ENCODE assay signal across 1 cellular context in the genomic region with DNA sequence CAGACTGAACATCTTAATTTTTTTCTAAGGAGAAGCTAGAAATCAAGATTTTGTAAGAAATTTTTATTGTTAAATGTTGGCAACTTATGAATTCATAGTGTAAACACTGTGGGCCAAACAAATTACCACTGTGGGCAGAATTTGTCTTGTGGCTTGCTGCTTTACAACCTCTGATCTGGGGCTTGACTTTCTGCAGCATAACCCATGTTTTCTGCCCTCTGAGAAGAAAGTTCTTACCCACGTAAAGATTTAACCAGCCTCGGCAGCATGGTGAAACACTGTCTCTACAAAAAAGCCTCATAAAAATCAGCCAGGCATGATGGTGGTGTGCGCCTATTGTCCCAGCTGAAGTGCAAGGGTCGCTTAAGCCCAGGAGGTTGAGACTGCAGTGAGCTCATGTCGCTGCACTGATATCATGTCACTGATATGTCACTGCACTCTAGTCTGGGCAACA.
A peak's percentile ranks its signal among the peaks of the same experiment; 100 is the strongest.
TF ChIP-seq lines count a peak whose summit lies in the region.

No MANE protein-coding gene starts in this region.

TF ChIP-seq in HepG2, 621 proteins besides CTCF, POLR2A, EP300 and RAD21 (continued from another document):
- TF ChIP-seq, protein P1, sequence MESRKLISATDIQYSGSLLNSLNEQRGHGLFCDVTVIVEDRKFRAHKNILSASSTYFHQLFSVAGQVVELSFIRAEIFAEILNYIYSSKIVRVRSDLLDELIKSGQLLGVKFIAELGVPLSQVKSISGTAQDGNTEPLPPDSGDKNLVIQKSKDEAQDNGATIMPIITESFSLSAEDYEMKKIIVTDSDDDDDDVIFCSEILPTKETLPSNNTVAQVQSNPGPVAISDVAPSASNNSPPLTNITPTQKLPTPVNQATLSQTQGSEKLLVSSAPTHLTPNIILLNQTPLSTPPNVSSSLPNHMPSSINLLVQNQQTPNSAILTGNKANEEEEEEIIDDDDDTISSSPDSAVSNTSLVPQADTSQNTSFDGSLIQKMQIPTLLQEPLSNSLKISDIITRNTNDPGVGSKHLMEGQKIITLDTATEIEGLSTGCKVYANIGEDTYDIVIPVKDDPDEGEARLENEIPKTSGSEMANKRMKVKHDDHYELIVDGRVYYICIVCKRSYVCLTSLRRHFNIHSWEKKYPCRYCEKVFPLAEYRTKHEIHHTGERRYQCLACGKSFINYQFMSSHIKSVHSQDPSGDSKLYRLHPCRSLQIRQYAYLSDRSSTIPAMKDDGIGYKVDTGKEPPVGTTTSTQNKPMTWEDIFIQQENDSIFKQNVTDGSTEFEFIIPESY (CRISPR knock-in tag; IDR thresholded peaks at IDR 0.05) = peak; percentile 74; the same call in 1 of the 2 replicates
- TF ChIP-seq ZNF138 (CRISPR knock-in tag; IDR thresholded peaks at IDR 0.05; ENCODE audit: low read depth) = no peak
- peak; percentile 33 for TF ChIP-seq TEAD3 (CRISPR knock-in tag; optimal IDR thresholded peaks at IDR 0.05; ENCODE audit: borderline replicate concordance)
- TF ChIP-seq ZBTB38 (CRISPR knock-in tag; IDR thresholded peaks at IDR 0.05) = peak; percentile 92
- peak; percentile 79 for TF ChIP-seq ZBTB21 (CRISPR knock-in tag; IDR thresholded peaks at IDR 0.05)
- TF ChIP-seq ETV6 (CRISPR knock-in tag; conservative IDR thresholded peaks at IDR 0.05) = no peak
- peak; percentile 87 for TF ChIP-seq HOXA3 (CRISPR knock-in tag; IDR thresholded peaks at IDR 0.05)
- peak; percentile 38 for TF ChIP-seq HNF4A (CRISPR knock-in tag; IDR thresholded peaks at IDR 0.05)
- TF ChIP-seq, protein P2, sequence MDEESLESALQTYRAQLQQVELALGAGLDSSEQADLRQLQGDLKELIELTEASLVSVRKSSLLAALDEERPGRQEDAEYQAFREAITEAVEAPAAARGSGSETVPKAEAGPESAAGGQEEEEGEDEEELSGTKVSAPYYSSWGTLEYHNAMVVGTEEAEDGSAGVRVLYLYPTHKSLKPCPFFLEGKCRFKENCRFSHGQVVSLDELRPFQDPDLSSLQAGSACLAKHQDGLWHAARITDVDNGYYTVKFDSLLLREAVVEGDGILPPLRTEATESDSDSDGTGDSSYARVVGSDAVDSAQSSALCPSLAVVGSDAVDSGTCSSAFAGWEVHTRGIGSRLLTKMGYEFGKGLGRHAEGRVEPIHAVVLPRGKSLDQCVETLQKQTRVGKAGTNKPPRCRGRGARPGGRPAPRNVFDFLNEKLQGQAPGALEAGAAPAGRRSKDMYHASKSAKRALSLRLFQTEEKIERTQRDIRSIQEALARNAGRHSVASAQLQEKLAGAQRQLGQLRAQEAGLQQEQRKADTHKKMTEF (CRISPR knock-in tag; IDR thresholded peaks at IDR 0.05) = 0 out of 2 replicates have a peak, but pooled peaks have one; percentile 25
- TF ChIP-seq, protein P3, sequence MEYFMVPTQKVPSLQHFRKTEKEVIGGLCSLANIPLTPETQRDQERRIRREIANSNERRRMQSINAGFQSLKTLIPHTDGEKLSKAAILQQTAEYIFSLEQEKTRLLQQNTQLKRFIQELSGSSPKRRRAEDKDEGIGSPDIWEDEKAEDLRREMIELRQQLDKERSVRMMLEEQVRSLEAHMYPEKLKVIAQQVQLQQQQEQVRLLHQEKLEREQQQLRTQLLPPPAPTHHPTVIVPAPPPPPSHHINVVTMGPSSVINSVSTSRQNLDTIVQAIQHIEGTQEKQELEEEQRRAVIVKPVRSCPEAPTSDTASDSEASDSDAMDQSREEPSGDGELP (IDR thresholded peaks at IDR 0.05; ENCODE audit: borderline replicate concordance, low read depth) = 0 out of 2 replicates have a peak, but pooled peaks have one; percentile 54
- no peak for TF ChIP-seq ZNF546 (CRISPR knock-in tag; conservative IDR thresholded peaks at IDR 0.05)
- peak; percentile 37; the same call in 1 of the 2 replicates for TF ChIP-seq HDAC2 (CRISPR knock-in tag; IDR thresholded peaks at IDR 0.05)
- TF ChIP-seq ZMYM2 (CRISPR knock-in tag; IDR thresholded peaks at IDR 0.05) = no peak
- TF ChIP-seq ZNF446 (CRISPR knock-in tag; IDR thresholded peaks at IDR 0.05) = no peak
- no peak for TF ChIP-seq ZNF34 (CRISPR knock-in tag; IDR thresholded peaks at IDR 0.05; ENCODE audit: borderline replicate concordance)
